24 cellular contexts compared by ENCODE assay signal in the genomic region with DNA sequence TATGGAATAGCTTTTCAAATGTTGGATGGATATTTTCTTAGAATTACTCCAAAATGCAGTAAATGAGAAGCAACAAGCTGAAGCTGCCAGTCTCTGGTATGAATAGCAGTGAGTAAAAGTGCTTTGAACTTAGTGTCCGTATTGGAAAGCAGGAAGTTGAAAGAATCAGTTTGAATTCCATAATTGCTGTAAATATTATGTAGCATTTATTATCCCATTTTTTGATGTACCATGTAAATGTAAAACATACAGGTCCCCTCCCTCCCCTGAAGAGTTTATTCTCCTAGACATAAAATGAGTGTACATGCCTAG.
DNase-seq lines count a peak whose midpoint lies in the region; ATAC-seq and TF ChIP-seq lines count a peak whose summit lies in the region.
"Had no signal": no experiment of that assay in that cellular context is flagged by ENCODE, and none has a peak within 500 bp of the region (broad histone marks: within the 10 kb centered on the region; RNA-seq: fewer than 3 reads in every experiment).

No MANE protein-coding gene starts in this region.

- TF ChIP-seq CTCF in OCI-LY1 (IDR thresholded peaks at IDR 0.05; ENCODE audit: low read length) (no peak), prostate gland (IDR thresholded peaks at IDR 0.05) (no peak)

- H3K9ac ChIP-seq in OCI-LY1 (ENCODE audit: low read length): no peak overlapping the region

- H3K9me3 ChIP-seq in OCI-LY1 (ENCODE audit: low read length): no peaks in the 10 kb centered on the region
- H3K9me3 ChIP-seq in prostate gland: no peaks in the 10 kb centered on the region
- H3K9me3 ChIP-seq: adrenal gland, right atrium auricular region, SJSA1, thyroid gland had no signal

- H3K4me3 Mint-ChIP-seq in naive thymus-derived CD8-positive, alpha-beta T cell: peak overlapping the region in 7 of 10 donors; percentile 4 to 57 (median 27)
- H3K4me3 Mint-ChIP-seq: stimulated activated naive CD8-positive, alpha-beta T cell treated with anti-CD3 and anti-CD28 coated beads, Interleukin-15, Interleukin-2, amounts not matched to agents 100 ng/mL and 50 ng/mL, for 24 hours had no signal

- POLR2A ChIA-PET in naive thymus-derived CD8-positive, alpha-beta T cell (lab: Charles Lee): interaction anchor here (1.5 kb wide), 1 partner anchor 143 kb away, joined by 3 read pairs; no protein-coding TSS in a partner anchor

- peak overlapping the region in 7 of 10 donors; percentile 13 to 77 (median 57) for H3K27ac Mint-ChIP-seq in naive thymus-derived CD8-positive, alpha-beta T cell
- H3K27ac Mint-ChIP-seq: stimulated activated naive CD8-positive, alpha-beta T cell treated with anti-CD3 and anti-CD28 coated beads, Interleukin-15, Interleukin-2, amounts not matched to agents 100 ng/mL and 50 ng/mL, for 24 hours had no signal

- no peaks in the 10 kb centered on the region for H4K20me1 ChIP-seq in OCI-LY1 (ENCODE audit: insufficient read depth, low read length)

- no peaks in the 10 kb centered on the region for H3F3A ChIP-seq in OCI-LY1 (ENCODE audit: insufficient read depth, low read length)

- ATAC-seq in naive thymus-derived CD8-positive, alpha-beta T cell: no peak
- ATAC-seq in left cardiac atrium: no peak
- ATAC-seq: T-cell had no signal

- H3K4me1 ChIP-seq in OCI-LY1 (ENCODE audit: insufficient read depth, low read length, severe bottlenecking): peaks cover 12% of the 10 kb centered on the region
- no peaks in the 10 kb centered on the region for H3K4me1 ChIP-seq in prostate gland (replicated peaks)
- H3K4me1 ChIP-seq: adrenal gland, SJSA1 had no signal

- H3K36me3 ChIP-seq in OCI-LY1 (ENCODE audit: insufficient read depth, low read length) (no peaks in the 10 kb centered on the region), prostate gland (no peaks in the 10 kb centered on the region)
- H3K36me3 ChIP-seq: adrenal gland, brain microvascular endothelial cell, right atrium auricular region, SJSA1, thyroid gland had no signal

- no peaks in the 10 kb centered on the region for H3K9me3 Mint-ChIP-seq in naive thymus-derived CD8-positive, alpha-beta T cell
- H3K9me3 Mint-ChIP-seq: stimulated activated naive CD8-positive, alpha-beta T cell treated with anti-CD3 and anti-CD28 coated beads, Interleukin-15, Interleukin-2, amounts not matched to agents 100 ng/mL and 50 ng/mL, for 24 hours; T-cell had no signal

- WGBS in prostate gland: 47% methylated on average over 1 of the region's 1 CpG

- peaks cover 0 to 9% (median 3%) of the 10 kb centered on the region in 3 donors for H3K36me3 Mint-ChIP-seq in naive thymus-derived CD8-positive, alpha-beta T cell

- H3K27ac ChIP-seq in OCI-LY1 (ENCODE audit: low read depth, low read length, poor library complexity, severe bottlenecking) (peak overlapping the region; percentile 31), prostate gland (no peak overlapping the region)
- H3K27ac ChIP-seq: adrenal gland, brain microvascular endothelial cell, SJSA1 had no signal

- no peaks in the 10 kb centered on the region for H3K27me3 ChIP-seq in OCI-LY1 (ENCODE audit: insufficient read depth, low read length)
- H3K27me3 ChIP-seq in prostate gland (replicated peaks; ENCODE audit: insufficient read depth): no peaks in the 10 kb centered on the region
- H3K27me3 ChIP-seq: adrenal gland, brain microvascular endothelial cell, right atrium auricular region, thyroid gland had no signal

- H3K9me2 ChIP-seq in OCI-LY1 (ENCODE audit: low read depth, low read length): no peaks in the 10 kb centered on the region

- intact Hi-C loops in left cardiac atrium (cut with DNase I): loop anchor here in 1 of 2 donors (10.0 kb wide), 1 partner anchor 116 kb away; a partner anchor contains a TSS
- intact Hi-C loops in prostate gland (cut with DNase I): no loop called here

- peaks cover 6 to 28% (median 24%) of the 10 kb centered on the region in 4 donors for H3K4me1 Mint-ChIP-seq in naive thymus-derived CD8-positive, alpha-beta T cell

- H3K4me3 ChIP-seq in OCI-LY1 (ENCODE audit: low read depth, low read length, poor library complexity, severe bottlenecking) (no peak overlapping the region), prostate gland (no peak overlapping the region)
- H3K4me3 ChIP-seq: adrenal gland, lung, right atrium auricular region, SJSA1, thyroid gland had no signal

- H2AFZ ChIP-seq in OCI-LY1 (ENCODE audit: low read length): no peak overlapping the region

- H3K27me3 Mint-ChIP-seq in naive thymus-derived CD8-positive, alpha-beta T cell: no peaks in the 10 kb centered on the region
- H3K27me3 Mint-ChIP-seq: stimulated activated naive CD8-positive, alpha-beta T cell treated with anti-CD3 and anti-CD28 coated beads, Interleukin-15, Interleukin-2, amounts not matched to agents 100 ng/mL and 50 ng/mL, for 24 hours; T-cell had no signal

- no peak for TF ChIP-seq POLR2A in prostate gland (IDR thresholded peaks at IDR 0.05)

- H3K4me2 ChIP-seq in OCI-LY1 (ENCODE audit: low read length): no peak overlapping the region

- DNase-seq in kidney glomerular epithelial cell (lab: John Stamatoyannopoulos, UW): peak; percentile 61
- DNase-seq in naive thymus-derived CD8-positive, alpha-beta T cell: no peak
- no peak for DNase-seq in activated CD4-positive, alpha-beta T cell treated with anti-CD3 and anti-CD28 coated beads for 4 hours
- DNase-seq in left cardiac atrium: no peak
- DNase-seq in prostate gland (ENCODE audit: low spot score): no peak
- no peak for DNase-seq in NCI-H1092 treated with DMSO at 0.1 percent for 48 hours (lab: John Stamatoyannopoulos, UW)
- DNase-seq: activated CD4-positive, CD25-positive, alpha-beta regulatory T cell treated with anti-CD3 and anti-CD28 coated beads, Interleukin-2, amount 50 U/mL, for 72 hours; activated gamma-delta T cell treated with Interleukin-2 at 50 U/mL for 16 hours; activated T-cell treated with anti-CD3 and anti-CD28 coated beads, Interleukin-2, amount 50 U/mL, for 1 hour; adrenal gland; brain microvascular endothelial cell; foreskin fibroblast; GDM1; MM.1S; NCI-H146; NCI-H510A treated with DMSO at 0.1 percent for 48 hours; NK-92 treated with Interleukin-12 subunit alpha and Interleukin-12 subunit beta, amount 100 ng/mL, for 24 hours; T-cell; thyroid gland had no signal

- H3K79me2 ChIP-seq in OCI-LY1 (ENCODE audit: insufficient read depth, low read length): no peaks in the 10 kb centered on the region
